Comparison of ENCODE assay signal across 10 cellular contexts in the genomic region with DNA sequence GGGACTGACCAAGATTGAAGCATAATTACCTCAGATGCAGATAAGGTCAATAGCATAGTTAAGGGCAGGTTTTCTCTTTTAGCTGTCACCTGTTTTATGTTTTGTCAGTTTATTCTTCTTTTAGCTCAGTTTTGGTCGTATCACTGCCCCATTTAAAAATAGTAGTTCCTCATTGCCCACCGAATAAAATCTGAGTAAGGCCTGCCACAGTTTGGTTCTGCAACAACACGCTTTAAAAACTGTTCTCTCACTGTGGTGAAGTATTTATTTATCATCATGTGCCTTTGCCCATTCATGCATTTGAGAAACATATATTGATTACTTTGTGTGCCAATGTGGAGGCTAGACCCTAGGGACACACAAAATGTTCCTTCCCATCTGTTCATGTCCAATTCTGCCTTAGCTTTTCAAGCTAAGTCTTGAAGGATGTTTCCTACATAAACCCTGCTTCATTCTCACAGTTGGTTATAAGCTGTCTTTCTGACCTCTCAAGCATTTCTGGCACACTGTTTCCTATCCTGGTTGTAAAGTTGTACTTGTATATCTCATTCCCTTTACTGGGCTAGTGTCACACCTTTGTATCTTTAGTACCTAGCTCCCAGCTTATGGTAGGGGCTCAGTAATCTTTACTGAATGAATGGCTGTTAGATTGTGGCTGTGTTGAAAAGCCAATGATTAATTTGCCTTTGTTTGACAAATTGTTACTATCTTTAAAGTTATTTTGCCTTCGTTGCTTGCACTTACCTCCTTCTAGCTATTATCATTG. TPM values are rescaled to one million over a fixed set of nuclear protein-coding genes. Genes with fewer than 3 reads are reported as not detected.
A peak's percentile ranks its signal among the peaks of the same experiment; 100 is the strongest.
DNase-seq lines count a peak whose midpoint lies in the region; ATAC-seq, FAIRE-seq and TF ChIP-seq lines count a peak whose summit lies in the region.
"Had no signal": no experiment of that assay in that cellular context is flagged by ENCODE, and none has a peak within 500 bp of the region (broad histone marks: within the 10 kb centered on the region; RNA-seq: fewer than 3 reads in every experiment).

No MANE protein-coding gene starts in this region.

- no peak overlapping the region for H3K4me2 ChIP-seq in HepG2 (ENCODE audit: low read depth, low read length)

- TF ChIP-seq POLR2A in adrenal gland (IDR thresholded peaks at IDR 0.05) (no peak), HepG2 (IDR thresholded peaks at IDR 0.05; ENCODE audit: insufficient read depth in 1 of 2, low read depth in 2 of 2, low read length in 2 of 2) (no peak)

- intact Hi-C loops in adrenal gland (cut with DNase I) (no loop called here), kidney (cut with DNase I) (no loop called here), HepG2 (cut with micrococcal nuclease; ENCODE audit: unreplicated experiment) (no loop called here)

- TF ChIP-seq EP300 in HepG2 (IDR thresholded peaks at IDR 0.05; ENCODE audit: low read depth in 2 of 2, low read length in 2 of 2) (no peak), HepG2 (CRISPR knock-in tag; IDR thresholded peaks at IDR 0.05; ENCODE audit: borderline replicate concordance) (no peak)

- in situ Hi-C loops in HepG2 (cut with HindIII; ENCODE audit: extremely low pct_ligation_motif_present, low pct_unique_long_range_greater_than_20kb): no loop called here

- no peak for TF ChIP-seq CTCF in adrenal gland (IDR thresholded peaks at IDR 0.05)
- no peak for TF ChIP-seq CTCF in kidney (IDR thresholded peaks at IDR 0.05; ENCODE audit: borderline replicate concordance, extremely low read depth, insufficient read depth)
- no peak for TF ChIP-seq CTCF in HepG2 (CRISPR knock-in tag; IDR thresholded peaks at IDR 0.05)

- ATAC-seq in HepG2: no peak

- POLR2A ChIA-PET in HepG2 (lab: Yijun Ruan, JAX): interaction anchor here (1.3 to 2.0 kb wide), 2 partner anchors 11 to 24 kb away, joined by 3 to 5 read pairs; a partner anchor contains a TSS

- H2AFZ ChIP-seq in HepG2 (ENCODE audit: low read length): no peak overlapping the region

- H3K36me3 ChIP-seq in HUES48 (ENCODE audit: control insufficient read depth, insufficient read depth, low read length) (no peaks in the 10 kb centered on the region), adrenal gland (replicated peaks in 1 of 2) (no peaks in the 10 kb centered on the region), mucosa of rectum (ENCODE audit: control insufficient read depth in 2 of 2, insufficient read depth in 2 of 2, low read length in 2 of 2) (no peaks in the 10 kb centered on the region), kidney (ENCODE audit: control insufficient read depth in 1 of 2, insufficient read depth in 2 of 2, low read length in 2 of 2) (no peaks in the 10 kb centered on the region), SJCRH30 (no peaks in the 10 kb centered on the region), HepG2 (replicated peaks in 1 of 2; ENCODE audit: control insufficient read depth in 1 of 2, insufficient read depth in 2 of 2, low read length in 2 of 2) (no peaks in the 10 kb centered on the region)

- BruUV-seq in HepG2 (replicated peaks; lab: Mats Ljungman, UMichigan): no TSS peak

- FAIRE-seq in kidney (lab: Jason Lieb, UNC) (no peak), HepG2 (lab: Jason Lieb, UNC) (no peak)

- no peak for TF ChIP-seq RAD21 in HepG2 (CRISPR knock-in tag; IDR thresholded peaks at IDR 0.05)

- H3K9ac ChIP-seq in HUES48 (ENCODE audit: low read depth, low read length): no peak overlapping the region
- no peak overlapping the region for H3K9ac ChIP-seq in mucosa of rectum (ENCODE audit: low read depth in 1 of 2, low read length in 2 of 2)
- no peak overlapping the region for H3K9ac ChIP-seq in kidney (ENCODE audit: low read length in 2 of 2)
- no peak overlapping the region for H3K9ac ChIP-seq in HepG2 (ENCODE audit: insufficient read depth, low read depth, low read length)

- CTCF ChIA-PET in HepG2 (lab: Yijun Ruan, JAX; ENCODE audit: low intra/inter-chr PET ratio, low total read pairs): no interaction called here

- peak overlapping the region; percentile 77 for H3K27ac ChIP-seq in HUES48 (ENCODE audit: low read depth, low read length)
- peak overlapping the region in 3 of 5 donors; percentile 1 to 24 (median 20) for H3K27ac ChIP-seq in adrenal gland
- peak overlapping the region; percentile 36 to 38 for H3K27ac ChIP-seq in mucosa of rectum (ENCODE audit: low read depth in 2 of 2, low read length in 2 of 2)
- H3K27ac ChIP-seq in kidney (ENCODE audit: low read depth in 2 of 2, low read length in 2 of 2): no peak overlapping the region
- H3K27ac ChIP-seq in SJCRH30: no peak overlapping the region
- H3K27ac ChIP-seq in HepG2 (ENCODE audit: extremely low read length, insufficient read depth, low read length): no peak overlapping the region

- DNase-seq in CD1c-positive myeloid dendritic cell (ENCODE audit: extremely low spot score): peak; percentile 30
- DNase-seq in adrenal gland: no peak
- no peak for DNase-seq in stimulated activated naive CD4-positive, alpha-beta T cell treated with Interleukin-2 at 50 U/mL for 16 hours (lab: John Stamatoyannopoulos, UW)
- DNase-seq in kidney: no peak
- no peak for DNase-seq in SJCRH30
- DNase-seq in HepG2 (ENCODE audit: low spot score): no peak
- DNase-seq: activated CD4-positive, alpha-beta T cell treated with anti-CD3 and anti-CD28 coated beads for 48 hours; NCI-H524 treated with DMSO at 0.1 percent for 48 hours had no signal

- WGBS in adrenal gland, 4 donors: 61 to 69% (median 66%) methylated on average over 4 of the region's 4 CpGs
- WGBS in HepG2 (ENCODE audit: low lambda C conversion rate): 93% methylated on average over 4 of the region's 4 CpGs

- no peaks in the 10 kb centered on the region for H4K20me1 ChIP-seq in HepG2 (ENCODE audit: insufficient read depth, low read length)

- peaks cover 75% of the 10 kb centered on the region for H3K79me2 ChIP-seq in HepG2 (ENCODE audit: insufficient read depth, low read length)

- H3K4me3 ChIP-seq in HUES48 (ENCODE audit: low read depth, low read length): no peak overlapping the region
- H3K4me3 ChIP-seq in adrenal gland: no peak overlapping the region
- H3K4me3 ChIP-seq in mucosa of rectum (ENCODE audit: low read length in 2 of 2): no peak overlapping the region
- no peak overlapping the region for H3K4me3 ChIP-seq in kidney (ENCODE audit: low read length in 2 of 2)
- H3K4me3 ChIP-seq in SJCRH30: no peak overlapping the region
- no peak overlapping the region for H3K4me3 ChIP-seq in HepG2 (replicated peaks in 1 of 3; ENCODE audit: insufficient read depth in 1 of 3, low read depth in 2 of 3, low read length in 3 of 3)

- H3K27me3 ChIP-seq in HUES48 (ENCODE audit: control insufficient read depth, insufficient read depth, low read length): no peaks in the 10 kb centered on the region
- no peaks in the 10 kb centered on the region for H3K27me3 ChIP-seq in adrenal gland
- H3K27me3 ChIP-seq in mucosa of rectum (ENCODE audit: control insufficient read depth in 2 of 2, insufficient read depth in 2 of 2, low read length in 2 of 2): no peaks in the 10 kb centered on the region
- no peaks in the 10 kb centered on the region for H3K27me3 ChIP-seq in SJCRH30
- H3K27me3 ChIP-seq in HepG2 (ENCODE audit: control insufficient read depth in 1 of 2, insufficient read depth in 2 of 2, low read length in 2 of 2): no peaks in the 10 kb centered on the region

- H3K4me1 ChIP-seq in HUES48 (ENCODE audit: control insufficient read depth, insufficient read depth, low read length): peaks cover 34% of the 10 kb centered on the region
- peaks cover 21 to 55% of the 10 kb centered on the region in 2 donors for H3K4me1 ChIP-seq in adrenal gland (replicated peaks in 1 of 2)
- peaks cover 6 to 22% of the 10 kb centered on the region in 2 donors for H3K4me1 ChIP-seq in mucosa of rectum (ENCODE audit: control insufficient read depth in 2 of 2, insufficient read depth in 2 of 2, low read length in 2 of 2)
- H3K4me1 ChIP-seq in kidney (ENCODE audit: control insufficient read depth in 1 of 2, insufficient read depth in 1 of 2, low read depth in 1 of 2, low read length in 2 of 2): peaks cover 5 to 15% of the 10 kb centered on the region in 2 donors
- H3K4me1 ChIP-seq in SJCRH30: peaks cover 15% of the 10 kb centered on the region
- peaks cover 24% of the 10 kb centered on the region for H3K4me1 ChIP-seq in HepG2 (ENCODE audit: insufficient read depth, low read length)

- no peaks in the 10 kb centered on the region for H3K9me3 ChIP-seq in HUES48 (ENCODE audit: control insufficient read depth, insufficient read depth, low read length)
- H3K9me3 ChIP-seq in adrenal gland (replicated peaks in 1 of 3): no peaks in the 10 kb centered on the region
- no peaks in the 10 kb centered on the region for H3K9me3 ChIP-seq in mucosa of rectum (ENCODE audit: control insufficient read depth in 2 of 2, low read length in 2 of 2)
- H3K9me3 ChIP-seq in kidney (ENCODE audit: control insufficient read depth in 1 of 2, low read length in 2 of 2): no peaks in the 10 kb centered on the region
- H3K9me3 ChIP-seq in SJCRH30 (replicated peaks): no peaks in the 10 kb centered on the region
- H3K9me3 ChIP-seq in HepG2 (ENCODE audit: low read length): no peaks in the 10 kb centered on the region

RNA-seq across cellular contexts. Expression of a gene that starts 23.9 kb away (rescaled TPM):
- total RNA-seq in adrenal gland (100 to 1,000 TPM in 4 of 8 donors, 10 to 100 TPM in 4; 69.3 to 144 (median 108) TPM), kidney (174 TPM), HepG2 (2016; rRNA removed; fragmentation: Illumina TruSeq; extraction: Trizol) (27.1 and 30.8 TPM in 2 replicates)
- polyA plus RNA-seq in adrenal gland (10 to 100 TPM; 42.7 to 83.6 (median 63.0) TPM), kidney (ENCODE audit: insufficient read depth, low read depth, low replicate concordance) (18.8 TPM), HepG2 (2011; rRNA removed) (6.7 and 8.9 TPM in 2 replicates)
- total RNA-seq in SJCRH30 (2014; rRNA removed; shearing (Covaris generic)): 67.3 and 75.3 TPM in 2 replicates
- 7.8 TPM in 2 replicates for total RNA-seq in HepG2 (2016; cell fraction: cytosol; rRNA removed; fragmentation: Illumina TruSeq; extraction: Trizol; ENCODE audit: low read depth)
- total RNA-seq in HepG2 (2016; cell fraction: insoluble cytoplasmic fraction; rRNA removed; fragmentation: Illumina TruSeq; extraction: Trizol): 23.2 and 26.6 TPM in 2 replicates
- total RNA-seq in HepG2 (2016; cell fraction: membrane; rRNA removed; fragmentation: Illumina TruSeq; extraction: Trizol): 5.6 and 6.2 TPM in 2 replicates
- total RNA-seq in HepG2 (2016; cell fraction: nucleus; rRNA removed; fragmentation: Illumina TruSeq; extraction: Trizol): 42.6 and 50.0 TPM in 2 replicates
- polyA plus RNA-seq in HepG2 (2011; cell fraction: cytosol; rRNA removed): 3.2 and 4.7 TPM in 2 replicates
- polyA plus RNA-seq in HepG2 (2011; cell fraction: nucleus; rRNA removed): 21.9 and 22.5 TPM in 2 replicates
- polyA plus RNA-seq in HepG2 (2012): 9.2 and 10.1 TPM in 2 replicates
- polyA plus RNA-seq in HepG2 (2016; cell fraction: cytosol; fragmentation: Illumina TruSeq; extraction: Trizol; ENCODE audit: low read depth): 0.60 and 0.94 TPM in 2 replicates
- 9.5 and 10.5 TPM in 2 replicates for polyA plus RNA-seq in HepG2 (2016; cell fraction: insoluble cytoplasmic fraction; fragmentation: Illumina TruSeq; extraction: Trizol; ENCODE audit: low read depth)
- 1.3 and 1.5 TPM in 2 replicates for polyA plus RNA-seq in HepG2 (2016; cell fraction: membrane; fragmentation: Illumina TruSeq; extraction: Trizol; ENCODE audit: low read depth)
- polyA plus RNA-seq in HepG2 (2016; cell fraction: nucleus; fragmentation: Illumina TruSeq; extraction: Trizol; ENCODE audit: insufficient read depth, low read depth): 18.4 and 20.2 TPM in 2 replicates
- 33.6 and 122 TPM in 2 replicates for polyA minus RNA-seq in HepG2 (2011; rRNA and poly(A)+ RNA removed; ENCODE audit: low replicate concordance)
- polyA minus RNA-seq in HepG2 (2011; cell fraction: cytosol; rRNA and poly(A)+ RNA removed): 15.6 and 26.8 TPM in 2 replicates
- 96.2 and 112 TPM in 2 replicates for polyA minus RNA-seq in HepG2 (2011; cell fraction: nucleus; rRNA and poly(A)+ RNA removed)

Comparison
In these comparisons a context has a peak if more than half of its experiments do, and no peak if none do; other contexts are left out.
1. H3K27ac ChIP-seq: peak in HUES48 (single experiment), adrenal gland (3 of 5) and mucosa of rectum (2 of 2); none in kidney (0 of 2), SJCRH30 (single experiment) and HepG2 (single experiment).